24 cellular contexts compared by ENCODE assay signal in the genomic region with DNA sequence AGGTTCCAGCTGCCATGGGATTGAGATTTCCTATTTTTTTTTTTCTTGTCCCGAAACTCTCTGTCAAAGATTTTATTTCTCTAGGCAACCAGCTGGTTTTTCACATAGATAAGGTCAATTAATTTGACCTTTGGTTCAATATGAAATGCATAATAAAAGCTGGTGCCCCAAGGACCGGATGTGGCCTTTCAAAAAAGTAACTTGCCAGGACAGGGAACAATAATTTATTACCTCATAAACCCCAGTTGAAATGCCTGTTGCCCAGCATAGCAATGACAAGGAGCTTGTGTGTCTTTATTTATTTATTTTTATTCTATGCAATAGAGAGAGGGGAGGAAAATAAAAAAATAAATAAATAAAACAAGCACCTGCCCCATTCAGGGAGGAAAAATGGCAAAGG.
"Had no signal": no experiment of that assay in that cellular context is flagged by ENCODE, and none has a peak within 500 bp of the region (broad histone marks: within the 10 kb centered on the region; RNA-seq: fewer than 3 reads in every experiment).

No MANE protein-coding gene starts in this region.

- H3K27ac ChIP-seq: ascending aorta, cardiac muscle cell, colonic mucosa, PC-9 had no signal

- ATAC-seq: activated CD8-positive, alpha-beta T cell treated with anti-CD3 and anti-CD28 coated beads, Interleukin-2, amount 10 ng/mL, durations not matched to agents 7 days and 5 days had no signal

- H3K27me3 Mint-ChIP-seq: activated T-cell treated with anti-CD3 and anti-CD28 coated beads, Interleukin-2, amount 50 U/mL, for 24 hours; central memory CD8-positive, alpha-beta T cell had no signal

- FAIRE-seq: TTC549 had no signal

- H3K9me3 Mint-ChIP-seq: activated naive CD8-positive, alpha-beta T cell treated with anti-CD3 and anti-CD28 coated beads, Interleukin-2, amount 10 ng/mL, durations not matched to agents 7 days and 5 days; activated T-helper 2 cell treated with anti-CD3 and anti-CD28 coated beads, Interferon-gamma antibody, Interleukin-2, Interleukin-4, amounts not matched to agents 10 μg/mL and 5 μg/mL and 100 μg/mL, durations not matched to agents 14 hours and 24 hours and 36 hours; central memory CD8-positive, alpha-beta T cell had no signal

- H3K4me2 ChIP-seq: PC-9 had no signal

- H3K9me3 ChIP-seq: ascending aorta, colonic mucosa had no signal

- DNase-seq: activated CD4-positive, alpha-beta T cell treated with anti-CD3 and anti-CD28 coated beads, Interleukin-2, amount 10 ng/mL, durations not matched to agents 24 days and 14 days; activated CD4-positive, alpha-beta T cell treated with anti-CD3 and anti-CD28 coated beads, Interleukin-2, amount 50 U/mL, for 4 hours; activated CD8-positive, alpha-beta T cell treated with anti-CD3 and anti-CD28 coated beads, Interleukin-2, amount 10 ng/mL, durations not matched to agents 7 days and 5 days; activated gamma-delta T cell; activated naive CD4-positive, alpha-beta T cell treated with Interleukin-2 at 50 U/mL for 16 hours; activated naive CD8-positive, alpha-beta T cell treated with anti-CD3 and anti-CD28 coated beads, Interleukin-2, amount 10 ng/mL, durations not matched to agents 7 days and 5 days; activated T-cell treated with anti-CD3 and anti-CD28 coated beads, Interleukin-2, amount 50 U/mL, for 24 hours; amygdala; colonic mucosa; NCI-H1105; NCI-H1417 treated with DMSO at 0.1 percent for 48 hours; NCI-H1694 treated with DMSO at 0.1 percent for 48 hours; NCI-H2029; NCI-H345; NCI-H524 treated with DMSO at 0.1 percent for 48 hours; PC-9; Right ventricle myocardium superior; SW 1271 had no signal

- H3K4me3 ChIP-seq: ascending aorta, cardiac muscle cell, colonic mucosa, PC-9 had no signal

- H3K4me3 Mint-ChIP-seq: activated CD4-positive, alpha-beta T cell treated with anti-CD3 and anti-CD28 coated beads, Interleukin-2, amount 10 ng/mL, durations not matched to agents 24 days and 14 days; activated CD8-positive, alpha-beta T cell treated with anti-CD3 and anti-CD28 coated beads, Interleukin-2, amount 10 ng/mL, durations not matched to agents 7 days and 5 days; activated naive CD4-positive, alpha-beta T cell treated with anti-CD3 and anti-CD28 coated beads, Interleukin-2, amount 50 U/mL, for 24 hours; activated naive CD8-positive, alpha-beta T cell treated with anti-CD3 and anti-CD28 coated beads, Interleukin-2, amount 10 ng/mL, durations not matched to agents 7 days and 5 days; activated T-cell treated with anti-CD3 and anti-CD28 coated beads, Interleukin-2, amount 50 U/mL, for 24 hours; central memory CD8-positive, alpha-beta T cell had no signal

- H3K27ac Mint-ChIP-seq: activated CD4-positive, alpha-beta T cell treated with anti-CD3 and anti-CD28 coated beads, Interleukin-2, amount 10 ng/mL, durations not matched to agents 24 days and 14 days; activated CD8-positive, alpha-beta T cell treated with anti-CD3 and anti-CD28 coated beads, Interleukin-2, amount 10 ng/mL, durations not matched to agents 7 days and 5 days; activated naive CD4-positive, alpha-beta T cell treated with anti-CD3 and anti-CD28 coated beads, Interleukin-2, amount 50 U/mL, for 24 hours; activated naive CD8-positive, alpha-beta T cell treated with anti-CD3 and anti-CD28 coated beads, Interleukin-2, amount 10 ng/mL, durations not matched to agents 7 days and 5 days; activated T-cell treated with anti-CD3 and anti-CD28 coated beads, Interleukin-2, amount 50 U/mL, for 24 hours; activated T-helper 2 cell treated with anti-CD3 and anti-CD28 coated beads, Interferon-gamma antibody, Interleukin-2, Interleukin-4, amounts not matched to agents 10 μg/mL and 5 μg/mL and 100 μg/mL, durations not matched to agents 14 hours and 24 hours and 36 hours had no signal

- H3K4me1 ChIP-seq: ascending aorta, colonic mucosa had no signal

- H3K4me1 Mint-ChIP-seq: activated CD4-positive, alpha-beta T cell treated with anti-CD3 and anti-CD28 coated beads, Interleukin-2, amount 10 ng/mL, durations not matched to agents 24 days and 14 days; activated naive CD4-positive, alpha-beta T cell treated with anti-CD3 and anti-CD28 coated beads, Interleukin-2, amount 50 U/mL, for 24 hours; activated naive CD8-positive, alpha-beta T cell treated with anti-CD3 and anti-CD28 coated beads, Interleukin-2, amount 10 ng/mL, durations not matched to agents 7 days and 5 days; central memory CD8-positive, alpha-beta T cell had no signal

- H3K36me3 Mint-ChIP-seq: activated naive CD4-positive, alpha-beta T cell treated with anti-CD3 and anti-CD28 coated beads, Interleukin-2, amount 50 U/mL, for 24 hours; activated naive CD8-positive, alpha-beta T cell treated with anti-CD3 and anti-CD28 coated beads, Interleukin-2, amount 10 ng/mL, durations not matched to agents 7 days and 5 days had no signal
